Comparison of ENCODE assay signal across 21 cellular contexts in genomic region chr14:50758945-50759344, GRCh38.
A peak's percentile ranks its signal among the peaks of the same experiment; 100 is the strongest.
DNase-seq lines count a peak whose midpoint lies in the region; ATAC-seq, FAIRE-seq and TF ChIP-seq lines count a peak whose summit lies in the region.
"Had no signal": no experiment of that assay in that cellular context is flagged by ENCODE, and none has a peak within 500 bp of the region (broad histone marks: within the 10 kb centered on the region; RNA-seq: fewer than 3 reads in every experiment).

No MANE protein-coding gene starts in this region.

- H3K27ac ChIP-seq in cardiac muscle cell: peak overlapping the region; percentile 25
- H3K27ac ChIP-seq in cingulate gyrus (ENCODE audit: low read depth, low read length): peak overlapping the region; percentile 51
- peak overlapping the region; percentile 58 to 78 for H3K27ac ChIP-seq in thoracic aorta
- H3K27ac ChIP-seq: BLaER1 had no signal

- no peak for FAIRE-seq in frontal cortex (lab: Jason Lieb, UNC)
- FAIRE-seq: GM18507, H1, HepG2 had no signal

- peaks cover 40% of the 10 kb centered on the region for H3K36me3 ChIP-seq in cardiac muscle cell
- H3K36me3 ChIP-seq in thoracic aorta: no peaks in the 10 kb centered on the region

- peaks cover 58% of the 10 kb centered on the region for H3K36me3 Mint-ChIP-seq in activated T-cell treated with anti-CD3 and anti-CD28 coated beads, Interleukin-2, amount 50 U/mL, for 24 hours (ENCODE audit: low read depth)

- no peaks in the 10 kb centered on the region for H3K27me3 Mint-ChIP-seq in activated T-cell treated with anti-CD3 and anti-CD28 coated beads, Interleukin-2, amount 50 U/mL, for 24 hours

- H3K9me3 Mint-ChIP-seq in activated T-cell treated with anti-CD3 and anti-CD28 coated beads, Interleukin-2, amount 50 U/mL, for 24 hours: no peaks in the 10 kb centered on the region
- H3K9me3 Mint-ChIP-seq: CD8-positive, alpha-beta T cell had no signal

- H3K4me1 ChIP-seq in cardiac muscle cell (ENCODE audit: low read depth) (peaks cover 6% of the 10 kb centered on the region), thoracic aorta (ENCODE audit: control insufficient read depth in 1 of 2, low read depth in 2 of 2) (peaks cover 10 to 48% of the 10 kb centered on the region in 2 donors)

- H3K4me1 Mint-ChIP-seq in activated T-cell treated with anti-CD3 and anti-CD28 coated beads, Interleukin-2, amount 50 U/mL, for 24 hours (ENCODE audit: low read depth): peaks cover 39% of the 10 kb centered on the region

- intact Hi-C loops in Right ventricle myocardium inferior (cut with DNase I): no loop called here

- TF ChIP-seq CTCF in cardiac muscle cell (IDR thresholded peaks at IDR 0.05; ENCODE audit: low read depth, low read length): no peak
- no peak for TF ChIP-seq CTCF in thoracic aorta (IDR thresholded peaks at IDR 0.05)

- no peak overlapping the region for H3K4me3 ChIP-seq in cardiac muscle cell
- peak overlapping the region; percentile 35 for H3K4me3 ChIP-seq in thoracic aorta
- H3K4me3 ChIP-seq: BLaER1 had no signal

- no peaks in the 10 kb centered on the region for H3K9me3 ChIP-seq in cardiac muscle cell (ENCODE audit: low read depth)
- no peaks in the 10 kb centered on the region for H3K9me3 ChIP-seq in thoracic aorta
- H3K9me3 ChIP-seq: BLaER1 had no signal

- DNase-seq in cardiac muscle cell (ENCODE audit: low read depth in 1 of 2, low spot score in 1 of 2) (peak in 1 of 2 donors; percentile 19), Right ventricle myocardium inferior (ENCODE audit: missing footprints) (no peak), left kidney (ENCODE audit: low read depth, low spot score) (peak; percentile 62), thoracic aorta (ENCODE audit: low spot score) (no peak), frontal cortex (ENCODE audit: low spot score in 2 of 2) (no peak), occipital lobe (lab: John Stamatoyannopoulos, UW) (no peak)
- no peak for DNase-seq in activated T-cell treated with anti-CD3 and anti-CD28 coated beads, Interleukin-2, amount 50 U/mL, for 24 hours
- DNase-seq: CD8-positive, alpha-beta T cell; KBM-7; NCI-H1105; NCI-H1694; NCI-H2081 treated with DMSO at 0.1 percent for 48 hours; NCI-H510A; NCI-H774; OCI-M1; SHP77 treated with DMSO at 0.1 percent for 48 hours had no signal

- no peaks in the 10 kb centered on the region for H3K27me3 ChIP-seq in cardiac muscle cell
- H3K27me3 ChIP-seq in thoracic aorta (replicated peaks; ENCODE audit: insufficient read depth): no peaks in the 10 kb centered on the region
- H3K27me3 ChIP-seq: BLaER1 had no signal

- no peak overlapping the region for H3K4me3 Mint-ChIP-seq in activated T-cell treated with anti-CD3 and anti-CD28 coated beads, Interleukin-2, amount 50 U/mL, for 24 hours
- H3K4me3 Mint-ChIP-seq: CD8-positive, alpha-beta T cell had no signal

- no peak for ATAC-seq in Right ventricle myocardium inferior
- ATAC-seq in thoracic aorta (ENCODE audit: insufficient number of reproducible peaks, low FRiP score, low read depth): peak; percentile 77
- ATAC-seq: CD8-positive, alpha-beta T cell; HepG2 had no signal

- H3K27ac Mint-ChIP-seq in activated T-cell treated with anti-CD3 and anti-CD28 coated beads, Interleukin-2, amount 50 U/mL, for 24 hours: no peak overlapping the region
- H3K27ac Mint-ChIP-seq: CD8-positive, alpha-beta T cell had no signal
